ENCODE assay signal across 12 cellular contexts in the genomic region with DNA sequence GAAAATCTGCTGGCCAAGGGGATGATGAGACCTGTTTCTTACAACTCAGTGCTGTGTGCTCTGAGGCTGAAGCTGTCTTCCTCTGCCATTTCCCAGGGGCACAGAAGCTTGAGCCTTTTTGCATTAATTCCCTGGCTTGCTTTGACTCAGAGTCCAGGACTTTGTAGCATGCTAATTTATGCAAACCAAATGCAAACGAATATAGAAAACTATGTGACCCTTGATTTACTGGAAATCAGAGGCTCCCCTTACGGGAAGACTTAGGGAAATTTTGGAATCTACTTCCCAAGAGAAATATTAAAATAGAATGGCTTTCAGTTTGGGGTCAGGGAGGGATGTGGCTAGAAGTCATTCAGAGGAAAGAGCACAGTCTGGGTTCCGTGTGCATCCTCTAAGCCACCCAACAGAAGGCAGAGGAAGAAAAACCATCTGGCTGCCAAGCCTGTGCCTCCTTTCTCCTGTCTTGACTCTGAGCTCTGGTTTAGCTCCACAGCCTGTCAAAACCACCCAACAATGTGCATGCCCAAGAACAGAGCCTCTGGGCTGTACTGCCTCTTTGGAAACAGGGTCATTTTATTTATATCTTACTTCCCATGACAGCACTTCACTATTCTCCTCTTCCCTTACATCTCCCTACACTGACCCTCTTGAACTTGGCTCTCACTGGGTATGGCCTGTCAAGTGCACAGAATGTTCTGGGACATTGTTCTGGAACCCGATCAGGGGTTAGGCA. TPM values are rescaled to one million over a fixed set of nuclear protein-coding genes. Genes with fewer than 3 reads are reported as not detected.
DNase-seq lines count a peak whose midpoint lies in the region; ATAC-seq and TF ChIP-seq lines count a peak whose summit lies in the region.
"Had no signal": no experiment of that assay in that cellular context is flagged by ENCODE, and none has a peak within 500 bp of the region (broad histone marks: within the 10 kb centered on the region; RNA-seq: fewer than 3 reads in every experiment).

No MANE protein-coding gene starts in this region.

- no peaks in the 10 kb centered on the region for H3K27me3 Mint-ChIP-seq in brain

- H3K27ac Mint-ChIP-seq in brain: peak overlapping the region in 4 of 5 experiments; percentile 57 to 81 (median 74)
- H3K27ac Mint-ChIP-seq: activated CD4-positive, alpha-beta memory T cell treated with anti-CD3 and anti-CD28 coated beads, Interleukin-2, amount 10 ng/mL, durations not matched to agents 7 days and 5 days; stimulated activated naive CD8-positive, alpha-beta T cell treated with anti-CD3 and anti-CD28 coated beads, Interleukin-15, Interleukin-2, amounts not matched to agents 100 ng/mL and 50 ng/mL, for 24 hours had no signal

- peak; percentile 9 for DNase-seq in inferior parietal cortex (ENCODE audit: extremely low spot score)
- DNase-seq in GDM1 (lab: John Stamatoyannopoulos, UW): no peak
- DNase-seq in medulla oblongata (ENCODE audit: extremely low spot score): no peak
- DNase-seq: activated CD4-positive, alpha-beta memory T cell treated with anti-CD3 and anti-CD28 coated beads, Interleukin-2, amount 10 ng/mL, durations not matched to agents 7 days and 5 days; erythroblast; NCI-H2227 treated with DMSO at 0.1 percent for 48 hours had no signal

- ATAC-seq in GM21447 (IDR thresholded peaks at IDR 0.05; ENCODE audit: unreplicated experiment): no peak
- ATAC-seq in GM19397 (IDR thresholded peaks at IDR 0.05; ENCODE audit: unreplicated experiment): no peak

- H3K9me3 ChIP-seq in KOPT-K1 (ENCODE audit: insufficient read depth, low read length, poor library complexity, severe bottlenecking): peaks cover 2% of the 10 kb centered on the region

- no peaks in the 10 kb centered on the region for H3K36me3 Mint-ChIP-seq in brain

- peak overlapping the region in 2 of 5 experiments; percentile 31 to 55 for H3K4me3 Mint-ChIP-seq in brain
- H3K4me3 Mint-ChIP-seq: activated CD4-positive, alpha-beta memory T cell treated with anti-CD3 and anti-CD28 coated beads, Interleukin-2, amount 10 ng/mL, durations not matched to agents 7 days and 5 days; stimulated activated naive CD8-positive, alpha-beta T cell treated with anti-CD3 and anti-CD28 coated beads, Interleukin-15, Interleukin-2, amounts not matched to agents 100 ng/mL and 50 ng/mL, for 24 hours had no signal

- H3K27ac ChIP-seq in KOPT-K1 (ENCODE audit: low read depth, low read length, poor library complexity, severe bottlenecking): peak overlapping the region; percentile 98
- H3K27ac ChIP-seq in temporal lobe (ENCODE audit: low read depth, low read length): peak overlapping the region; percentile 21

- TF ChIP-seq CTCF in brain (conservative IDR thresholded peaks at IDR 0.05): no peak

- H3K36me3 ChIP-seq in KOPT-K1 (ENCODE audit: insufficient read depth, low read length): no peaks in the 10 kb centered on the region

- H3K4me1 Mint-ChIP-seq in brain: peaks cover 43% of the 10 kb centered on the region

- peaks cover 7 to 18% (median 10%) of the 10 kb centered on the region in 5 experiments for H3K9me3 Mint-ChIP-seq in brain

RNA-seq across cellular contexts. Expression of gene ATF3, which starts 30.0 kb away (rescaled TPM):
- 12.3 TPM for polyA plus RNA-seq in brain (ENCODE audit: insufficient read depth, low read depth, low replicate concordance)
- 2.2 TPM for total RNA-seq in temporal lobe
